ENCODE assay signal across 9 cellular contexts in genomic region chr4:52006887-52007286, GRCh38. TPM values are rescaled to one million over a fixed set of nuclear protein-coding genes. Genes with fewer than 3 reads are reported as not detected.
"Had no signal": no experiment of that assay in that cellular context is flagged by ENCODE, and none has a peak within 500 bp of the region (broad histone marks: within the 10 kb centered on the region; RNA-seq: fewer than 3 reads in every experiment).

No MANE protein-coding gene starts in this region.

- H3K27ac ChIP-seq: HL-60 had no signal

- DNase-seq: H9, HCEC 1CT, IMR-90 had no signal

- H3K4me3 ChIP-seq: GM23338, K562 had no signal

- ATAC-seq: K562 had no signal

- FAIRE-seq: H1, H54, HTR-8/SVneo, K562 had no signal

RNA-seq across cellular contexts. Expression of gene LRRC66, which starts 13.3 kb away (rescaled TPM):
- total RNA-seq: H9, K562 had no signal
- polyA plus RNA-seq: GM23338, K562 had no signal

RNA-seq across cellular contexts. Expression of gene SPATA18, which starts 44.2 kb away (rescaled TPM):
- polyA plus RNA-seq: K562 had no signal
